ENCODE assay signal across 12 cellular contexts in genomic region chr10:72612203-72612826, GRCh38. TPM values are rescaled to one million over a fixed set of nuclear protein-coding genes. Genes with fewer than 3 reads are reported as not detected.
DNase-seq lines count a peak whose midpoint lies in the region; ATAC-seq, FAIRE-seq and TF ChIP-seq lines count a peak whose summit lies in the region.
"Had no signal": no experiment of that assay in that cellular context is flagged by ENCODE, and none has a peak within 500 bp of the region (broad histone marks: within the 10 kb centered on the region; RNA-seq: fewer than 3 reads in every experiment).

No MANE protein-coding gene starts in this region.

- WGBS in HepG2 (ENCODE audit: low lambda C conversion rate) = 87% methylated on average over 3 of the region's 3 CpGs

- TF ChIP-seq CTCF in WTC11 (IDR thresholded peaks at IDR 0.05) (no peak), HepG2 (CRISPR knock-in tag; IDR thresholded peaks at IDR 0.05) (no peak), left lung (IDR thresholded peaks at IDR 0.05) (no peak)

- H3K4me3 ChIP-seq in HepG2 (replicated peaks in 1 of 3; ENCODE audit: insufficient read depth in 1 of 3, low read depth in 2 of 3, low read length in 3 of 3) = no peak overlapping the region
- peak overlapping the region in 1 of 2 donors; percentile 10 for H3K4me3 ChIP-seq in left lung
- H3K4me3 ChIP-seq: BLaER1 had no signal

- peaks cover 35% of the 10 kb centered on the region for H3K79me2 ChIP-seq in HepG2 (ENCODE audit: insufficient read depth, low read length)

- H3K4me1 Mint-ChIP-seq in WTC11 = 0 out of 2 replicates have a peak, but pooled peaks cover 3% of the 10 kb centered on the region

- H4K20me1 ChIP-seq in HepG2 (ENCODE audit: insufficient read depth, low read length) = no peaks in the 10 kb centered on the region
- H4K20me1 ChIP-seq: BLaER1 had no signal

- CTCF ChIA-PET in WTC11 (lab: Charles Lee) = interaction anchor here (0.6 kb wide), 3 partner anchors 10 to 85 kb away, joined by 3 to 6 read pairs (median 4); no protein-coding TSS in a partner anchor
- CTCF ChIA-PET in HepG2 (lab: Yijun Ruan, JAX; ENCODE audit: low intra/inter-chr PET ratio, low total read pairs) = no interaction called here

- H3K27me3 ChIP-seq in HepG2 (ENCODE audit: control insufficient read depth in 1 of 2, insufficient read depth in 2 of 2, low read length in 2 of 2) = no peaks in the 10 kb centered on the region
- no peaks in the 10 kb centered on the region for H3K27me3 ChIP-seq in left lung
- H3K27me3 ChIP-seq: BLaER1 had no signal

- peak overlapping the region; percentile 7; the same call in 1 of the 2 replicates for H3K27ac Mint-ChIP-seq in WTC11

- ATAC-seq in WTC11 (no peak), HepG2 (peak; percentile 54; the same call in 2 of the 3 replicates), left lung (no peak), GM19328 (IDR thresholded peaks at IDR 0.05; ENCODE audit: unreplicated experiment) (no peak), GM21576 (IDR thresholded peaks at IDR 0.05; ENCODE audit: unreplicated experiment) (no peak)
- ATAC-seq: sciatic nerve had no signal

- intact Hi-C loops in HepG2 (cut with micrococcal nuclease; ENCODE audit: unreplicated experiment) = no loop called here
- intact Hi-C loops in left lung (cut with DNase I) = no loop called here

- no peak overlapping the region for H3K4me3 Mint-ChIP-seq in WTC11

- no TSS peak for BruUV-seq in HepG2 (replicated peaks; lab: Mats Ljungman, UMichigan)

- DNase-seq in COR-L47 (lab: John Stamatoyannopoulos, UW) (peak; percentile 83), NCI-H1417 (lab: John Stamatoyannopoulos, UW) (peak; percentile 5 to 88 (median 48)), WTC11 (ENCODE audit: low spot score) (no peak), HepG2 (ENCODE audit: low spot score) (no peak), left lung (no peak), GM19239 (ENCODE audit: insufficient read length, low spot score) (no peak)
- DNase-seq: activated effector memory CD4-positive, alpha-beta T cell treated with Interleukin-2 at 50 U/mL for 16 hours; SHP77 treated with DMSO at 0.1 percent for 48 hours had no signal

- H3K9ac ChIP-seq in HepG2 (ENCODE audit: insufficient read depth, low read depth, low read length) = no peak overlapping the region
- H3K9ac ChIP-seq: BLaER1 had no signal

- no peak for FAIRE-seq in HepG2 (lab: Jason Lieb, UNC)
- FAIRE-seq in GM19239 (lab: Jason Lieb, UNC) = no peak

- H3K27me3 Mint-ChIP-seq in WTC11 (ENCODE audit: low read depth) = no peaks in the 10 kb centered on the region

- POLR2A ChIA-PET in WTC11 (lab: Charles Lee) (interaction anchor here (0.5 to 0.6 kb wide), 3 partner anchors 67 to 482 kb away, joined by 3 to 6 read pairs (median 6); no protein-coding TSS in a partner anchor), HepG2 (lab: Yijun Ruan, JAX) (no interaction called here)

- peaks cover 15% of the 10 kb centered on the region for H3K36me3 Mint-ChIP-seq in WTC11

- no peaks in the 10 kb centered on the region for H3K36me3 ChIP-seq in HepG2 (replicated peaks in 1 of 2; ENCODE audit: control insufficient read depth in 1 of 2, insufficient read depth in 2 of 2, low read length in 2 of 2)
- peaks cover 0 to under 1% of the 10 kb centered on the region in 2 donors for H3K36me3 ChIP-seq in left lung

- peaks cover 11% of the 10 kb centered on the region for H3K9me3 Mint-ChIP-seq in WTC11

- TF ChIP-seq RAD21 in HepG2 (CRISPR knock-in tag; IDR thresholded peaks at IDR 0.05) = no peak

- H3K4me2 ChIP-seq in HepG2 (ENCODE audit: low read depth, low read length) = no peak overlapping the region
- H3K4me2 ChIP-seq: BLaER1 had no signal

- TF ChIP-seq EP300 in HepG2 (IDR thresholded peaks at IDR 0.05; ENCODE audit: low read depth in 2 of 2, low read length in 2 of 2) (no peak), HepG2 (CRISPR knock-in tag; IDR thresholded peaks at IDR 0.05; ENCODE audit: borderline replicate concordance) (no peak)

- no peaks in the 10 kb centered on the region for H3K9me3 ChIP-seq in HepG2 (ENCODE audit: low read length)
- no peaks in the 10 kb centered on the region for H3K9me3 ChIP-seq in left lung

- H3K4me1 ChIP-seq in HepG2 (ENCODE audit: insufficient read depth, low read length) = peaks cover 15% of the 10 kb centered on the region
- peaks cover 6 to 12% of the 10 kb centered on the region in 2 donors for H3K4me1 ChIP-seq in left lung

- TF ChIP-seq POLR2A in HepG2 (IDR thresholded peaks at IDR 0.05; ENCODE audit: insufficient read depth in 1 of 2, low read depth in 2 of 2, low read length in 2 of 2) = no peak

- no peak overlapping the region for H3K27ac ChIP-seq in HepG2 (ENCODE audit: extremely low read length, insufficient read depth, low read length)
- peak overlapping the region in 1 of 2 donors; percentile 14 for H3K27ac ChIP-seq in left lung
- H3K27ac ChIP-seq: BLaER1 had no signal

- H2AFZ ChIP-seq in HepG2 (ENCODE audit: low read length) = no peak overlapping the region

- in situ Hi-C loops in HepG2 (cut with HindIII; ENCODE audit: extremely low pct_ligation_motif_present, low pct_unique_long_range_greater_than_20kb) = no loop called here

TF ChIP-seq in WTC11, 78 proteins besides CTCF, POLR2A, EP300 and RAD21:
- TF ChIP-seq ZNF121 (CRISPR knock-in tag; IDR thresholded peaks at IDR 0.05) = 0 out of 2 replicates have a peak, but pooled peaks have one; percentile 6
- no peak for TF ChIP-seq IRF2 (CRISPR knock-in tag; IDR thresholded peaks at IDR 0.05; ENCODE audit: borderline replicate concordance, low read depth)

TF ChIP-seq in HepG2, 621 proteins besides CTCF, POLR2A, EP300 and RAD21:
- no peak for TF ChIP-seq HNF1A (IDR thresholded peaks at IDR 0.05; ENCODE audit: low read depth)
- no peak for TF ChIP-seq HNF1A (CRISPR knock-in tag; IDR thresholded peaks at IDR 0.05; ENCODE audit: borderline replicate concordance)

RNA-seq across cellular contexts. Expression of gene MICU1, which starts 13.6 kb away (rescaled TPM):
- total RNA-seq in WTC11 (2021) (34.5 to 36.1 TPM (median 36.0 TPM) in 3 replicates), HepG2 (2016; rRNA removed; fragmentation: Illumina TruSeq; extraction: Trizol) (56.1 and 70.3 TPM in 2 replicates), left lung (10 to 100 TPM; 54.0 to 57.5 TPM)
- total RNA-seq in HepG2 (2016; cell fraction: cytosol; rRNA removed; fragmentation: Illumina TruSeq; extraction: Trizol; ENCODE audit: low read depth) = 11.5 and 13.8 TPM in 2 replicates
- 53.2 and 64.7 TPM in 2 replicates for total RNA-seq in HepG2 (2016; cell fraction: insoluble cytoplasmic fraction; rRNA removed; fragmentation: Illumina TruSeq; extraction: Trizol)
- total RNA-seq in HepG2 (2016; cell fraction: membrane; rRNA removed; fragmentation: Illumina TruSeq; extraction: Trizol) = 24.0 and 26.1 TPM in 2 replicates
- total RNA-seq in HepG2 (2016; cell fraction: nucleus; rRNA removed; fragmentation: Illumina TruSeq; extraction: Trizol) = 34.2 and 41.8 TPM in 2 replicates
- polyA plus RNA-seq in HepG2 (2011; rRNA removed) = 32.5 and 35.2 TPM in 2 replicates
- polyA plus RNA-seq in HepG2 (2011; cell fraction: cytosol; rRNA removed) = 28.3 and 35.6 TPM in 2 replicates
- 15.9 and 21.5 TPM in 2 replicates for polyA plus RNA-seq in HepG2 (2011; cell fraction: nucleus; rRNA removed)
- 41.4 and 61.9 TPM in 2 replicates for polyA plus RNA-seq in HepG2 (2012)
- polyA plus RNA-seq in HepG2 (2016; cell fraction: cytosol; fragmentation: Illumina TruSeq; extraction: Trizol; ENCODE audit: low read depth) = 9.9 and 13.3 TPM in 2 replicates
- polyA plus RNA-seq in HepG2 (2016; cell fraction: insoluble cytoplasmic fraction; fragmentation: Illumina TruSeq; extraction: Trizol; ENCODE audit: low read depth) = 65.0 and 70.1 TPM in 2 replicates
- polyA plus RNA-seq in HepG2 (2016; cell fraction: membrane; fragmentation: Illumina TruSeq; extraction: Trizol; ENCODE audit: low read depth) = 24.5 and 25.1 TPM in 2 replicates
- 32.3 and 34.1 TPM in 2 replicates for polyA plus RNA-seq in HepG2 (2016; cell fraction: nucleus; fragmentation: Illumina TruSeq; extraction: Trizol; ENCODE audit: insufficient read depth, low read depth)
- polyA minus RNA-seq in HepG2 (2011; rRNA and poly(A)+ RNA removed; ENCODE audit: low replicate concordance) = 43.1 and 46.3 TPM in 2 replicates
- 17.9 and 20.9 TPM in 2 replicates for polyA minus RNA-seq in HepG2 (2011; cell fraction: cytosol; rRNA and poly(A)+ RNA removed)
- polyA minus RNA-seq in HepG2 (2011; cell fraction: nucleus; rRNA and poly(A)+ RNA removed) = 39.0 and 39.1 TPM in 2 replicates

Comparison
In these comparisons a context has a peak if more than half of its experiments do, and no peak if none do; other contexts are left out.
1. DNase-seq: peak in COR-L47 (single experiment) and NCI-H1417 (3 of 3); none in WTC11 (single experiment), HepG2 (single experiment), left lung (0 of 2) and GM19239 (single experiment).